19 cellular contexts compared by ENCODE assay signal in the genomic region with DNA sequence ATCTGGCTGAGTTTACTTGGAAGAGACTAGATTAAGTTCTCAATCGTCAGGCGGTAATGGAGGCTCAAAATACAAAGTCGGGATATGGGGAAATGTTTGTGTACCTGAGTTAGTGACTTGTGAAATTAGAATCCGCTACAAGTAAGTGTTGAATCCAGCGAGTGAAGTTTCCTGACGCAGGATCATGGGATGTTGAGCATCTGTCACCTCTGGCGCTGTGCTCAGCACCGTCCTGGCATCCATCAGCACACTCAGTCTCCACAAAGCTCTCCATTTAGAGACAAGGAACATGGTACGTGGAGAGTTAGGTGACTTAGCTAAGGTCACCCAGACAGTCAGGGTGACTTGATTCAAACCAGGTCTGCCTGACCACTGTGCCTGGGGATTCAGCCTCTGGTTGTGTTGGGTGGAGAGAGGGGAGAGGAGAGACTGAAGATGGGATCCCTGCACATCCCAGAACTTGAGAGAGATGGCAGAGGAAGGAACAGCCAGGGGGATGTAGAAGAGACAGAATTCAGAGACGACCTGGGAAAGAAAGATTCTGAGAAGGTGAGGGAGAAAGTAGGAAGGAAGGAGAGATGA.
DNase-seq lines count a peak whose midpoint lies in the region; ATAC-seq, FAIRE-seq and TF ChIP-seq lines count a peak whose summit lies in the region.
"Had no signal": no experiment of that assay in that cellular context is flagged by ENCODE, and none has a peak within 500 bp of the region (broad histone marks: within the 10 kb centered on the region; RNA-seq: fewer than 3 reads in every experiment).

No MANE protein-coding gene starts in this region.

- peaks cover 0 to 8% of the 10 kb centered on the region in 2 donors for H3K9me3 ChIP-seq in right atrium auricular region
- H3K9me3 ChIP-seq in heart right ventricle: peaks cover 0 to 12% (median 4%) of the 10 kb centered on the region in 11 donors
- H3K9me3 ChIP-seq in H1 (ENCODE audit: insufficient read depth in 2 of 2, low read depth in 1 of 2, low read length in 1 of 2): no peaks in the 10 kb centered on the region

- CTCF ChIA-PET in H1 (lab: Charles Lee; ENCODE audit: partially characterized antibody): interaction anchor here (0.5 to 0.6 kb wide), 2 partner anchors 38 to 341 kb away, joined by 3 read pairs; no protein-coding TSS in a partner anchor

- H4K5ac ChIP-seq in H1 (ENCODE audit: insufficient read length, low read depth, low read length): no peak overlapping the region

- TF ChIP-seq CTCF in right atrium auricular region (IDR thresholded peaks at IDR 0.05) (no peak), heart right ventricle (IDR thresholded peaks at IDR 0.05) (no peak), H1 (IDR thresholded peaks at IDR 0.05; ENCODE audit: control extremely low read depth in 1 of 3, insufficient read depth in 1 of 3, low read depth in 1 of 3, low read length in 3 of 3) (no peak), nephron (IDR thresholded peaks at IDR 0.05; ENCODE audit: unreplicated experiment in 3 of 3) (no peak), type B pancreatic cell (conservative IDR thresholded peaks at IDR 0.05) (no peak)

- no peak overlapping the region for H2BK12ac ChIP-seq in H1 (ENCODE audit: low read depth, low read length)

- 91 to 94% methylated on average over 10 of the region's 10 CpGs for WGBS in heart right ventricle, 2 donors
- 84% methylated on average over 10 of the region's 10 CpGs; no CpG with 5 or more reads in 1 of the 2 experiments for WGBS in H1 (ENCODE audit: extremely low coverage in 1 of 2, insufficient coverage in 1 of 2, insufficient read length in 1 of 2, insufficient replicate concordance in 2 of 2, low coverage in 1 of 2, low lambda C conversion rate in 2 of 2, missing lambda C conversion rate in 1 of 2), 2 experiments

- peaks cover 24% of the 10 kb centered on the region for H3K4me1 Mint-ChIP-seq in nephron
- peaks cover 49% of the 10 kb centered on the region for H3K4me1 Mint-ChIP-seq in type B pancreatic cell (ENCODE audit: unreplicated experiment)
- H3K4me1 Mint-ChIP-seq: B cell; CD4-positive, CD25-positive, alpha-beta regulatory T cell; CD8-positive, alpha-beta memory T cell had no signal

- H3K27ac ChIP-seq in right atrium auricular region (no peak overlapping the region), heart right ventricle (no peak overlapping the region), H1 (ENCODE audit: low read depth, low read length) (no peak overlapping the region)
- H3K27ac ChIP-seq: BLaER1 treated with 17β-estradiol and CSF1 and Interleukin-3, amounts not matched to agents 10 nM and 100 nM had no signal

- no peak for TF ChIP-seq RAD21 in H1 (IDR thresholded peaks at IDR 0.05 in 1 of 2, conservative IDR thresholded peaks at IDR 0.05 in 1 of 2; ENCODE audit: low read depth in 2 of 2, low read length in 2 of 2)

- no peak overlapping the region for H3K4me2 ChIP-seq in H1 (ENCODE audit: insufficient read depth in 1 of 2, low read depth in 2 of 2, low read length in 2 of 2)
- H3K4me2 ChIP-seq: BLaER1 treated with 17β-estradiol and CSF1 and Interleukin-3, amounts not matched to agents 10 nM and 100 nM had no signal

- no peaks in the 10 kb centered on the region for H3K36me3 ChIP-seq in right atrium auricular region
- no peaks in the 10 kb centered on the region for H3K36me3 ChIP-seq in heart right ventricle
- no peaks in the 10 kb centered on the region for H3K36me3 ChIP-seq in H1 (ENCODE audit: control insufficient read depth in 2 of 4, insufficient read depth in 4 of 4, low read length in 3 of 4)
- H3K36me3 ChIP-seq: BLaER1 treated with 17β-estradiol and CSF1 and Interleukin-3, amounts not matched to agents 10 nM and 100 nM had no signal

- peak; percentile 40 for DNase-seq in right atrium auricular region (ENCODE audit: low spot score)
- DNase-seq in heart right ventricle: no peak
- DNase-seq in H1 (ENCODE audit: low read depth in 1 of 2, low spot score in 2 of 2): no peak
- peak; percentile 34 for DNase-seq in type B pancreatic cell (ENCODE audit: extremely low spot score, unreplicated experiment)
- no peak for DNase-seq in NCI-H2196 (lab: John Stamatoyannopoulos, UW; ENCODE audit: unreplicated experiment)
- no peak for DNase-seq in GM12892 (ENCODE audit: insufficient read length)
- DNase-seq in NCI-H1105 (lab: John Stamatoyannopoulos, UW): no peak
- DNase-seq: CD4-positive, CD25-positive, alpha-beta regulatory T cell; CD8-positive, alpha-beta memory T cell; COR-L47; DMS53; GOT3; H9 had no signal

- no peak overlapping the region for H4K8ac ChIP-seq in H1 (ENCODE audit: extremely low read depth, insufficient read depth, low read length)

- no peak overlapping the region for H3K9ac ChIP-seq in H1 (replicated peaks in 1 of 4; ENCODE audit: extremely low read depth in 1 of 4, low read depth in 3 of 4, low read length in 3 of 4)
- H3K9ac ChIP-seq: BLaER1 treated with 17β-estradiol and CSF1 and Interleukin-3, amounts not matched to agents 10 nM and 100 nM had no signal

- H3K4me3 Mint-ChIP-seq in nephron (no peak overlapping the region), type B pancreatic cell (no peak overlapping the region)
- H3K4me3 Mint-ChIP-seq: B cell; CD4-positive, CD25-positive, alpha-beta regulatory T cell; CD8-positive, alpha-beta memory T cell; H9 had no signal

- H2AFZ ChIP-seq in H1 (ENCODE audit: low read length): no peak overlapping the region

- POLR2A ChIA-PET in H1 (lab: Charles Lee; ENCODE audit: partially characterized antibody): no interaction called here

- H3K18ac ChIP-seq in H1 (ENCODE audit: extremely low read depth, low read length): no peak overlapping the region

- H3K27me3 Mint-ChIP-seq in nephron (ENCODE audit: low read depth) (peaks cover 27% of the 10 kb centered on the region), type B pancreatic cell (peaks cover 9% of the 10 kb centered on the region)
- H3K27me3 Mint-ChIP-seq: B cell had no signal

- H3K4me1 ChIP-seq in right atrium auricular region (no peaks in the 10 kb centered on the region), heart right ventricle (peaks cover 0 to 23% (median 11%) of the 10 kb centered on the region in 9 donors), H1 (replicated peaks in 1 of 4; ENCODE audit: control insufficient read depth in 3 of 4, insufficient read depth in 4 of 4, low read length in 3 of 4) (peaks cover 4 to 14% (median 10%) of the 10 kb centered on the region in 4 experiments)

- H3K4ac ChIP-seq in H1 (replicated peaks; ENCODE audit: insufficient read length, low read depth, low read length): no peak overlapping the region

- no peak overlapping the region for H3K56ac ChIP-seq in H1 (replicated peaks; ENCODE audit: insufficient read length, low read depth, low read length)

- 0 out of 2 replicates have a peak overlapping the region, but pooled peaks have one; percentile 65 for H2BK15ac ChIP-seq in H1 (ENCODE audit: low read length)

- no peak overlapping the region for H4K91ac ChIP-seq in H1 (replicated peaks; ENCODE audit: insufficient read length, low read length)

- H3K79me2 ChIP-seq in H1 (ENCODE audit: control insufficient read depth in 1 of 2, insufficient read depth in 2 of 2, low read length in 2 of 2): no peaks in the 10 kb centered on the region

- peak overlapping the region in 2 of 3 experiments; percentile 6 to 16 for H3K27ac Mint-ChIP-seq in nephron
- no peak overlapping the region for H3K27ac Mint-ChIP-seq in type B pancreatic cell
- H3K27ac Mint-ChIP-seq: B cell; CD4-positive, CD25-positive, alpha-beta regulatory T cell; CD8-positive, alpha-beta memory T cell; H9 had no signal

- no peaks in the 10 kb centered on the region for H3K23me2 ChIP-seq in H1 (ENCODE audit: low read depth, low read length)

- TF ChIP-seq EP300 in H1 (IDR thresholded peaks at IDR 0.05; ENCODE audit: borderline replicate concordance in 1 of 2, low read depth in 2 of 2, low read length in 2 of 2): no peak

- H3K79me1 ChIP-seq in H1 (ENCODE audit: low read depth, low read length): no peaks in the 10 kb centered on the region

- no peak overlapping the region for H2BK20ac ChIP-seq in H1 (ENCODE audit: low read length)

- no peak overlapping the region for H3K4me3 ChIP-seq in right atrium auricular region
- no peak overlapping the region for H3K4me3 ChIP-seq in heart right ventricle
- no peak overlapping the region for H3K4me3 ChIP-seq in H1 (ENCODE audit: extremely low read depth in 1 of 4, insufficient read depth in 2 of 4, low read depth in 3 of 4, low read length in 4 of 4)
- H3K4me3 ChIP-seq: BLaER1 treated with 17β-estradiol and CSF1 and Interleukin-3, amounts not matched to agents 10 nM and 100 nM had no signal

- H3K27me3 ChIP-seq in right atrium auricular region (no peaks in the 10 kb centered on the region), heart right ventricle (no peaks in the 10 kb centered on the region), H1 (replicated peaks in 1 of 4; ENCODE audit: control insufficient read depth in 3 of 4, extremely low read depth in 1 of 4, insufficient read depth in 3 of 4, low read length in 3 of 4) (no peaks in the 10 kb centered on the region; a peak in 1 of 7 replicates)
- H3K27me3 ChIP-seq: BLaER1 treated with 17β-estradiol and CSF1 and Interleukin-3, amounts not matched to agents 10 nM and 100 nM had no signal

- no peak overlapping the region for H3K14ac ChIP-seq in H1 (ENCODE audit: insufficient read length)

- TF ChIP-seq POLR2A in H1 (IDR thresholded peaks at IDR 0.05; ENCODE audit: control extremely low read depth in 1 of 2, low read depth in 2 of 2, low read length in 2 of 2): no peak
- no peak for TF ChIP-seq POLR2A in GM12892 (IDR thresholded peaks at IDR 0.05; ENCODE audit: low read depth, low read length)

- no peak overlapping the region for H2BK120ac ChIP-seq in H1 (replicated peaks; ENCODE audit: low read depth, low read length)

- H4K20me1 ChIP-seq in H1 (replicated peaks in 1 of 2; ENCODE audit: control insufficient read depth in 1 of 2, insufficient read depth in 2 of 2, low read length in 2 of 2): no peaks in the 10 kb centered on the region
- H4K20me1 ChIP-seq: BLaER1 treated with 17β-estradiol and CSF1 and Interleukin-3, amounts not matched to agents 10 nM and 100 nM had no signal

- FAIRE-seq in H1 (lab: Jason Lieb, UNC) (no peak), GM12892 (lab: Jason Lieb, UNC) (no peak)
- FAIRE-seq: G401.6, GM12891, GM18507 had no signal

- no peak for ATAC-seq in heart right ventricle

- intact Hi-C loops in heart right ventricle (cut with DNase I): no loop called here

- peak overlapping the region; percentile 59 for H2AK5ac ChIP-seq in H1 (ENCODE audit: low read depth, low read length)

- H2BK5ac ChIP-seq in H1 (ENCODE audit: low read depth, low read length): no peak overlapping the region

- H3K36me3 Mint-ChIP-seq in nephron (ENCODE audit: low read depth): no peaks in the 10 kb centered on the region
- peaks cover 6% of the 10 kb centered on the region for H3K36me3 Mint-ChIP-seq in type B pancreatic cell
- H3K36me3 Mint-ChIP-seq: CD4-positive, CD25-positive, alpha-beta regulatory T cell; CD8-positive, alpha-beta memory T cell had no signal

- H3K23ac ChIP-seq in H1 (ENCODE audit: insufficient read length): no peak overlapping the region

- peaks cover 7% of the 10 kb centered on the region for H3K9me3 Mint-ChIP-seq in nephron
- H3K9me3 Mint-ChIP-seq in type B pancreatic cell: peaks cover 11% of the 10 kb centered on the region

TF ChIP-seq in H1, 55 proteins besides CTCF, POLR2A, EP300 and RAD21 (continues in another document):
- TF ChIP-seq CHD2 (IDR thresholded peaks at IDR 0.05; ENCODE audit: low read length): no peak

Comparison
In these comparisons a context has a peak if more than half of its experiments do, and no peak if none do; other contexts are left out.
1. DNase-seq: peak in right atrium auricular region (single experiment) and type B pancreatic cell (single experiment); none in heart right ventricle (0 of 2), H1 (0 of 2), NCI-H2196 (single experiment), GM12892 (single experiment) and NCI-H1105 (single experiment).